ENCODE assay signal across 9 cellular contexts in the genomic region with DNA sequence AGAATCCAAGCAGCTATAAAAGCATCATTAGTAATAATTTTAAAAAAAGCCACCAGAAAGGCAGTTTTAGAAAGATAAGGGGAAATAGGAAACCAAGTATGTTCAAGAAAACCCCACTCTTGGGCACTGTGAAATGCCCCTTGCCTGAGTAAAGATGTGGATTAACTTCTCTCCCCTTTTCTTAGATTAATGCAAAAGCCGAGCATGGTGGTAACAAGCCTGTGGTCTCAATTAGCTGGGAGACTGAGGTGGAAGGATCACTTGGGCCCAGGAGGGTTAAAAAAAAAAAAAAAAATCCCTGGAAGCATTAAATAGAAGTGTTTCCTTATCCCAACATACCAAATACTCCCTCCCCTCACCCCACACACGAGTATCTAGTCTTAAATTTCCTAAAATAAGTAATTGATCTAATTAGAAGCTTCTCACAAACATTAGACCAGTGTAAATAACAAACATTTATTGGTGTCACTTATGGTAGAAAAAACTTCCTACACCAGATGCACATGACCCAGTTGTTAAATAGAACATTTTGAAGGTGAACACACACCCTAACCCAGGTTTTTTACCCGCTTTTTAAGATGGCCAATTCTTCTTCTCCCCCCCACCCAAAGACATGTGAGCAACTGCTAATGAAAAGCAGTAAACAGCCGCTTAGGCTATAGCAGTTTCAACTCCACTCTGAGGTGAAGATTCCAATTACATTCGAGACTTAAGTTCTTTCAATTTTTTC. TPM values are rescaled to one million over a fixed set of nuclear protein-coding genes. Genes with fewer than 3 reads are reported as not detected.
DNase-seq lines count a peak whose midpoint lies in the region; ATAC-seq and TF ChIP-seq lines count a peak whose summit lies in the region.
"Had no signal": no experiment of that assay in that cellular context is flagged by ENCODE, and none has a peak within 500 bp of the region (broad histone marks: within the 10 kb centered on the region; RNA-seq: fewer than 3 reads in every experiment).

No MANE protein-coding gene starts in this region.

- POLR2A ChIA-PET in WTC11 (lab: Charles Lee): interaction anchor here (0.7 kb wide), 2 partner anchors 138 to 374 kb away, joined by 6 to 7 read pairs; no protein-coding TSS in a partner anchor

- peak overlapping the region; percentile 33 for H3K4me3 ChIP-seq in fibroblast of pulmonary artery (replicated peaks; ENCODE audit: low read depth, low read length)
- H3K4me3 ChIP-seq: mucosa of descending colon had no signal

- peaks cover 64% of the 10 kb centered on the region for H3K36me3 Mint-ChIP-seq in activated naive CD4-positive, alpha-beta T cell treated with anti-CD3 and anti-CD28 coated beads for 36 hours (ENCODE audit: low read depth)
- peaks cover 67% of the 10 kb centered on the region for H3K36me3 Mint-ChIP-seq in WTC11
- peaks cover 37 to 52% of the 10 kb centered on the region in 2 donors for H3K36me3 Mint-ChIP-seq in stimulated activated naive B cell treated with anti-CD40 and anti-IgM and Interleukin-4, amounts not matched to agents 10 μg/mL and 1 μg/mL and 100 μg/mL, for 72 hours

- no peak for DNase-seq in activated naive CD4-positive, alpha-beta T cell treated with anti-CD3 and anti-CD28 coated beads for 36 hours
- DNase-seq in activated naive CD4-positive, alpha-beta T cell treated with anti-CD3 and anti-CD28 coated beads, Interleukin-2, amount 50 U/mL, for 16 hours: no peak
- no peak for DNase-seq in WTC11 (ENCODE audit: low spot score)
- no peak for DNase-seq in fibroblast of pulmonary artery (ENCODE audit: low read depth)
- no peak for DNase-seq in stimulated activated naive B cell treated with anti-CD40 and anti-IgM and Interleukin-4, amounts not matched to agents 10 μg/mL and 1 μg/mL and 100 μg/mL, for 72 hours
- DNase-seq in NCI-H1105 (lab: John Stamatoyannopoulos, UW): no peak
- DNase-seq in cerebellum (ENCODE audit: low spot score): no peak
- DNase-seq: mucosa of descending colon had no signal

- peaks cover 44% of the 10 kb centered on the region for H3K4me1 Mint-ChIP-seq in activated naive CD4-positive, alpha-beta T cell treated with anti-CD3 and anti-CD28 coated beads for 36 hours (ENCODE audit: low read depth)
- peaks cover 26% of the 10 kb centered on the region for H3K4me1 Mint-ChIP-seq in WTC11
- H3K4me1 Mint-ChIP-seq in stimulated activated naive B cell treated with anti-CD40 and anti-IgM and Interleukin-4, amounts not matched to agents 10 μg/mL and 1 μg/mL and 100 μg/mL, for 72 hours: peaks cover 26 to 48% of the 10 kb centered on the region in 2 donors

- peak overlapping the region; percentile 79 for H3K27ac Mint-ChIP-seq in activated naive CD4-positive, alpha-beta T cell treated with anti-CD3 and anti-CD28 coated beads for 36 hours
- H3K27ac Mint-ChIP-seq in WTC11: 0 out of 2 replicates have a peak overlapping the region, but pooled peaks have one; percentile 51
- peak overlapping the region; percentile 67 for H3K27ac Mint-ChIP-seq in stimulated activated naive B cell treated with anti-CD40 and anti-IgM and Interleukin-4, amounts not matched to agents 10 μg/mL and 1 μg/mL and 100 μg/mL, for 72 hours

- intact Hi-C loops in activated naive CD4-positive, alpha-beta T cell treated with anti-CD3 and anti-CD28 coated beads for 36 hours (cut with micrococcal nuclease): no loop called here

- H3K9me3 Mint-ChIP-seq in activated naive CD4-positive, alpha-beta T cell treated with anti-CD3 and anti-CD28 coated beads for 36 hours: no peaks in the 10 kb centered on the region
- H3K9me3 Mint-ChIP-seq in WTC11: no peaks in the 10 kb centered on the region
- no peaks in the 10 kb centered on the region for H3K9me3 Mint-ChIP-seq in stimulated activated naive B cell treated with anti-CD40 and anti-IgM and Interleukin-4, amounts not matched to agents 10 μg/mL and 1 μg/mL and 100 μg/mL, for 72 hours

- CTCF ChIA-PET in activated naive CD4-positive, alpha-beta T cell treated with anti-CD3 and anti-CD28 coated beads for 36 hours (lab: Charles Lee): interaction anchor here (0.6 to 0.9 kb wide), 3 partner anchors 47 to 136 kb away, joined by 3 to 5 read pairs (median 3); no protein-coding TSS in a partner anchor
- CTCF ChIA-PET in WTC11 (lab: Charles Lee): no interaction called here

- ATAC-seq in WTC11 (no peak), HG03025 (IDR thresholded peaks at IDR 0.05; ENCODE audit: low FRiP score, unreplicated experiment) (no peak)
- ATAC-seq in stimulated activated naive B cell treated with anti-CD40 and anti-IgM and Interleukin-4, amounts not matched to agents 10 μg/mL and 1 μg/mL and 100 μg/mL, for 72 hours (replicated peaks): no peak
- ATAC-seq: mucosa of descending colon had no signal

- no peak for TF ChIP-seq CTCF in WTC11 (IDR thresholded peaks at IDR 0.05)
- no peak for TF ChIP-seq CTCF in fibroblast of pulmonary artery (IDR thresholded peaks at IDR 0.05; ENCODE audit: low read length, missing control alignments)

- H3K4me3 Mint-ChIP-seq in activated naive CD4-positive, alpha-beta T cell treated with anti-CD3 and anti-CD28 coated beads for 36 hours: peak overlapping the region; percentile 25
- H3K4me3 Mint-ChIP-seq in WTC11: no peak overlapping the region
- peak overlapping the region; percentile 23 to 38 for H3K4me3 Mint-ChIP-seq in stimulated activated naive B cell treated with anti-CD40 and anti-IgM and Interleukin-4, amounts not matched to agents 10 μg/mL and 1 μg/mL and 100 μg/mL, for 72 hours

- no peaks in the 10 kb centered on the region for H3K27me3 Mint-ChIP-seq in activated naive CD4-positive, alpha-beta T cell treated with anti-CD3 and anti-CD28 coated beads for 36 hours (ENCODE audit: low read depth)
- H3K27me3 Mint-ChIP-seq in WTC11 (ENCODE audit: low read depth): no peaks in the 10 kb centered on the region
- no peaks in the 10 kb centered on the region for H3K27me3 Mint-ChIP-seq in stimulated activated naive B cell treated with anti-CD40 and anti-IgM and Interleukin-4, amounts not matched to agents 10 μg/mL and 1 μg/mL and 100 μg/mL, for 72 hours

TF ChIP-seq in WTC11, 78 proteins besides CTCF, POLR2A, EP300 and RAD21:
- TF ChIP-seq RORB (CRISPR knock-in tag; IDR thresholded peaks at IDR 0.05): peak; percentile 13; the same call in 1 of the 2 replicates
- TF ChIP-seq, protein P1, sequence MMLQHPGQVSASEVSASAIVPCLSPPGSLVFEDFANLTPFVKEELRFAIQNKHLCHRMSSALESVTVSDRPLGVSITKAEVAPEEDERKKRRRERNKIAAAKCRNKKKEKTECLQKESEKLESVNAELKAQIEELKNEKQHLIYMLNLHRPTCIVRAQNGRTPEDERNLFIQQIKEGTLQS (CRISPR knock-in tag; conservative IDR thresholded peaks at IDR 0.05): no peak

RNA-seq across cellular contexts. Expression of gene HSPA5, which starts 5.2 kb away (rescaled TPM):
- total RNA-seq in activated naive CD4-positive, alpha-beta T cell treated with anti-CD3 and anti-CD28 coated beads for 36 hours: 100 to 1,000 TPM; 136 to 138 TPM
- total RNA-seq in WTC11 (2021): 224 to 357 TPM (median 224 TPM) in 3 replicates
- total RNA-seq in cerebellum: 37.9 TPM

RNA-seq across cellular contexts. Expression of gene GAPVD1, which starts 25.7 kb away (rescaled TPM):
- 10 to 100 TPM; 38.1 to 40.0 TPM for total RNA-seq in activated naive CD4-positive, alpha-beta T cell treated with anti-CD3 and anti-CD28 coated beads for 36 hours
- total RNA-seq in WTC11 (2021) (33.3 to 34.0 TPM (median 33.8 TPM) in 3 replicates), cerebellum (83.3 TPM)

RNA-seq across cellular contexts. Expression of gene RABEPK, which starts 35.6 kb away (rescaled TPM):
- 10 to 100 TPM; 18.4 to 19.8 TPM for total RNA-seq in activated naive CD4-positive, alpha-beta T cell treated with anti-CD3 and anti-CD28 coated beads for 36 hours
- total RNA-seq in WTC11 (2021): 23.4 to 25.5 TPM (median 23.7 TPM) in 3 replicates
- total RNA-seq in cerebellum: 11.1 TPM

RNA-seq across cellular contexts. Expression of gene PPP6C, which starts 46.4 kb away (rescaled TPM):
- 10 to 100 TPM; 43.6 to 46.3 TPM for total RNA-seq in activated naive CD4-positive, alpha-beta T cell treated with anti-CD3 and anti-CD28 coated beads for 36 hours
- 40.9 to 47.4 TPM (median 41.4 TPM) in 3 replicates for total RNA-seq in WTC11 (2021)
- 23.1 TPM for total RNA-seq in cerebellum
